18 cellular contexts compared by ENCODE assay signal in genomic region chr6:167573461-167574215, GRCh38.
DNase-seq lines count a peak whose midpoint lies in the region; ATAC-seq and TF ChIP-seq lines count a peak whose summit lies in the region.
"Had no signal": no experiment of that assay in that cellular context is flagged by ENCODE, and none has a peak within 500 bp of the region (broad histone marks: within the 10 kb centered on the region; RNA-seq: fewer than 3 reads in every experiment).

No MANE protein-coding gene starts in this region.

- WGBS in lung, 2 donors = 61 to 80% methylated on average over 16 of the region's 16 CpGs
- WGBS in testis, 2 donors = 28 to 45% methylated on average over 16 of the region's 16 CpGs

- no peak overlapping the region for H3K4me3 Mint-ChIP-seq in activated CD4-positive, alpha-beta T cell treated with anti-CD3 and anti-CD28 coated beads, Interleukin-2, amount 10 ng/mL, durations not matched to agents 7 days and 5 days
- H3K4me3 Mint-ChIP-seq: activated B cell treated with CpG ODN at 0.5 μM for 24 hours; natural killer cell treated with Interleukin-12 subunit alpha and Interleukin-12 subunit beta and Interleukin-15 and Interleukin-18, amount 100 ng/mL, for 72 hours had no signal

- no peak for TF ChIP-seq CTCF in lung (IDR thresholded peaks at IDR 0.05; ENCODE audit: control extremely low read depth, extremely low read depth)
- TF ChIP-seq CTCF in testis (IDR thresholded peaks at IDR 0.05) = no peak

- H3K27me3 Mint-ChIP-seq in activated CD4-positive, alpha-beta T cell treated with anti-CD3 and anti-CD28 coated beads, Interleukin-2, amount 10 ng/mL, durations not matched to agents 7 days and 5 days = no peaks in the 10 kb centered on the region
- H3K27me3 Mint-ChIP-seq: natural killer cell treated with Interleukin-12 subunit alpha and Interleukin-12 subunit beta and Interleukin-15 and Interleukin-18, amount 100 ng/mL, for 72 hours had no signal

- intact Hi-C loops in Right ventricle myocardium inferior (cut with DNase I) = no loop called here
- intact Hi-C loops in testis (cut with DNase I; ENCODE audit: low total_unique reads) = no loop called here

- H3K4me1 ChIP-seq in SJCRH30 (peaks cover 34% of the 10 kb centered on the region), lung (ENCODE audit: control insufficient read depth in 2 of 2, insufficient read depth in 2 of 2, low read length in 2 of 2) (peaks cover 0 to 3% of the 10 kb centered on the region in 2 donors), testis (peaks cover 46% of the 10 kb centered on the region)
- H3K4me1 ChIP-seq: breast epithelium had no signal

- H3K36me3 Mint-ChIP-seq in activated CD4-positive, alpha-beta T cell treated with anti-CD3 and anti-CD28 coated beads, Interleukin-2, amount 10 ng/mL, durations not matched to agents 7 days and 5 days (ENCODE audit: low read depth) = no peaks in the 10 kb centered on the region
- H3K36me3 Mint-ChIP-seq: natural killer cell treated with Interleukin-12 subunit alpha and Interleukin-12 subunit beta and Interleukin-15 and Interleukin-18, amount 100 ng/mL, for 72 hours had no signal

- no peaks in the 10 kb centered on the region for H3K4me1 Mint-ChIP-seq in activated CD4-positive, alpha-beta T cell treated with anti-CD3 and anti-CD28 coated beads, Interleukin-2, amount 10 ng/mL, durations not matched to agents 7 days and 5 days
- H3K4me1 Mint-ChIP-seq: activated B cell treated with CpG ODN at 0.5 μM for 24 hours had no signal

- no peaks in the 10 kb centered on the region for H3K9me3 Mint-ChIP-seq in activated CD4-positive, alpha-beta T cell treated with anti-CD3 and anti-CD28 coated beads, Interleukin-2, amount 10 ng/mL, durations not matched to agents 7 days and 5 days
- H3K9me3 Mint-ChIP-seq: activated B cell treated with CpG ODN at 0.5 μM for 24 hours; natural killer cell treated with Interleukin-12 subunit alpha and Interleukin-12 subunit beta and Interleukin-15 and Interleukin-18, amount 100 ng/mL, for 72 hours had no signal

- H3K27ac ChIP-seq in SJCRH30 = peak overlapping the region; percentile 93
- no peak overlapping the region for H3K27ac ChIP-seq in lung (ENCODE audit: low read depth in 1 of 2, low read length in 1 of 2)
- peak overlapping the region; percentile 80 to 85 for H3K27ac ChIP-seq in testis
- H3K27ac ChIP-seq: breast epithelium had no signal

- no peaks in the 10 kb centered on the region for H3K27me3 ChIP-seq in SJCRH30
- H3K27me3 ChIP-seq in lung (ENCODE audit: control insufficient read depth, insufficient read depth) = no peaks in the 10 kb centered on the region
- no peaks in the 10 kb centered on the region for H3K27me3 ChIP-seq in testis
- H3K27me3 ChIP-seq: breast epithelium had no signal

- H3K36me3 ChIP-seq in SJCRH30 (no peaks in the 10 kb centered on the region), lung (ENCODE audit: control insufficient read depth in 2 of 2, insufficient read depth in 2 of 2, low read length in 2 of 2) (no peaks in the 10 kb centered on the region), testis (ENCODE audit: low read depth, missing control alignments) (no peaks in the 10 kb centered on the region)
- H3K36me3 ChIP-seq: breast epithelium had no signal

- H3K9me3 ChIP-seq in SJCRH30 (replicated peaks) (no peaks in the 10 kb centered on the region), lung (ENCODE audit: control insufficient read depth in 2 of 2, insufficient read depth in 1 of 2, low read length in 1 of 2) (no peaks in the 10 kb centered on the region), testis (no peaks in the 10 kb centered on the region)
- H3K9me3 ChIP-seq: breast epithelium had no signal

- POLR2A ChIA-PET in activated CD4-positive, alpha-beta T cell treated with anti-CD3 and anti-CD28 coated beads, Interleukin-2, amount 10 ng/mL, durations not matched to agents 7 days and 5 days (lab: Charles Lee) = interaction anchor here (0.6 kb wide), 1 partner anchor 73 kb away, joined by 3 read pairs; no protein-coding TSS in a partner anchor

- no peak for TF ChIP-seq POLR2A in testis (IDR thresholded peaks at IDR 0.05)

- DNase-seq in SJCRH30 (peak; percentile 67 to 74), Right ventricle myocardium inferior (ENCODE audit: missing footprints) (no peak), lung (ENCODE audit: low spot score) (peak; percentile 27), testis (peak; percentile 52), NCI-H2227 treated with DMSO at 0.1 percent for 48 hours (lab: John Stamatoyannopoulos, UW) (no peak)
- DNase-seq in activated CD4-positive, alpha-beta T cell treated with anti-CD3 and anti-CD28 coated beads, Interleukin-2, amount 50 U/mL, for 1 hour = no peak
- no peak for DNase-seq in activated CD4-positive, alpha-beta T cell treated with anti-CD3 and anti-CD28 coated beads, Interleukin-2, amount 10 ng/mL, durations not matched to agents 7 days and 5 days
- DNase-seq: activated B cell treated with CpG ODN at 0.5 μM for 24 hours; activated CD8-positive, alpha-beta memory T cell treated with anti-CD3 and anti-CD28 coated beads, Interleukin-2, amount 50 U/mL, for 48 hours; activated naive CD4-positive, alpha-beta T cell treated with Interleukin-2 at 50 U/mL for 16 hours; HCEC 1CT; left colon; MV-4-11; NCI-H2081 treated with DMSO at 0.1 percent for 48 hours; NCI-H748 treated with DMSO at 0.1 percent for 48 hours had no signal

- no peak overlapping the region for H3K27ac Mint-ChIP-seq in activated CD4-positive, alpha-beta T cell treated with anti-CD3 and anti-CD28 coated beads, Interleukin-2, amount 10 ng/mL, durations not matched to agents 7 days and 5 days
- H3K27ac Mint-ChIP-seq: activated B cell treated with CpG ODN at 0.5 μM for 24 hours; natural killer cell treated with Interleukin-12 subunit alpha and Interleukin-12 subunit beta and Interleukin-15 and Interleukin-18, amount 100 ng/mL, for 72 hours had no signal

- H3K4me3 ChIP-seq in SJCRH30 = peak overlapping the region; percentile 44
- no peak overlapping the region for H3K4me3 ChIP-seq in lung
- no peak overlapping the region for H3K4me3 ChIP-seq in testis
- H3K4me3 ChIP-seq: breast epithelium had no signal

- CTCF ChIA-PET in activated CD4-positive, alpha-beta T cell treated with anti-CD3 and anti-CD28 coated beads, Interleukin-2, amount 10 ng/mL, durations not matched to agents 7 days and 5 days (lab: Charles Lee) = interaction anchor here (0.6 kb wide), 1 partner anchor 23 kb away, joined by 3 read pairs; no protein-coding TSS in a partner anchor

- ATAC-seq in Right ventricle myocardium inferior (peak; percentile 53), lung (ENCODE audit: insufficient read depth, low FRiP score) (no peak), HG03354 (IDR thresholded peaks at IDR 0.05; ENCODE audit: poor library complexity, severe bottlenecking, unreplicated experiment) (no peak)
- ATAC-seq: left colon; natural killer cell treated with Interleukin-12 subunit alpha and Interleukin-12 subunit beta and Interleukin-15 and Interleukin-18, amount 100 ng/mL, for 72 hours had no signal

Comparison
In these comparisons a context has a peak if more than half of its experiments do, and no peak if none do; other contexts are left out.
1. DNase-seq: peak in SJCRH30 (2 of 2), lung (single experiment) and testis (single experiment); none in Right ventricle myocardium inferior (single experiment), activated CD4-positive, alpha-beta T cell treated with anti-CD3 and anti-CD28 coated beads, Interleukin-2, amount 50 U/mL, for 1 hour (single experiment), NCI-H2227 treated with DMSO at 0.1 percent for 48 hours (single experiment) and activated CD4-positive, alpha-beta T cell treated with anti-CD3 and anti-CD28 coated beads, Interleukin-2, amount 10 ng/mL, durations not matched to agents 7 days and 5 days (single experiment).
2. H3K27ac ChIP-seq: peak in SJCRH30 (single experiment) and testis (2 of 2); none in lung (0 of 2).